1 cellular context compared by ENCODE assay signal in the genomic region with DNA sequence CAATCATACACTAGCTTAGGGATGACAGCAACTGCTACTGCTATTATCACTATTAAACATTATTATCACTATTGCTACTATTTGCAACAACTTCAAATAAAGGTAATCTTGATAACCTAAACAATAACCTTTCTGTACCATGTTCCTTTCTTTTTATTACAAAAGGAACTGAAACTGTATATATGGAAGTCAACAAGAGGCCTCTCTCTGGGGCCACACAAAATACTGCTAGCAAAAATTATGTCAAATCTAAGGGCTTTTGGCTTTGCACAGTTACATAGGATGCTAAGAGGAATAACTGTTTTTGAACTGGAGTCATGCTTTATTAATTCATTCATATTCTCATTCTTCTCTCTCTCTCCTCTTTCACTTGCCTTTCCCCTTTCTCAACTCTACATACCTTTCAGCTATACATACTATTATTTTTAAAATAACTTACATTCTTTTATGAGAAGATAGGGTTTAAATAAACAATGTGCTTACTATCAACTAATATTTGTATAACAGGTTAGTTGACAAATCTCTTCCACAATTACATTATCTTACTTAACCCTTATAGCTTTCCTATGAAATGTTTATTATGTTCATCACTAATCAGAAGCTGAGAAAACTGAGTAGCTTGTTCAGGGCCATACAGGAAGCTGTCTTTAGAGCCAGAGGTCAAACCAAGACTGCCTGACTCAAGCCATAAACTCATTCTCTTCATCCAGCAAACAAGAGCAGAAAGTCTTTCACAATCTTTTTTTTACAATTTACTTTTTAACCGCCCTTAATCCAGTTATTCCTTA.
TF ChIP-seq lines count a peak whose summit lies in the region.

No MANE protein-coding gene starts in this region.

TF ChIP-seq in HepG2, 621 proteins besides CTCF, POLR2A, EP300 and RAD21 (continues in another document):
- TF ChIP-seq, protein P1, sequence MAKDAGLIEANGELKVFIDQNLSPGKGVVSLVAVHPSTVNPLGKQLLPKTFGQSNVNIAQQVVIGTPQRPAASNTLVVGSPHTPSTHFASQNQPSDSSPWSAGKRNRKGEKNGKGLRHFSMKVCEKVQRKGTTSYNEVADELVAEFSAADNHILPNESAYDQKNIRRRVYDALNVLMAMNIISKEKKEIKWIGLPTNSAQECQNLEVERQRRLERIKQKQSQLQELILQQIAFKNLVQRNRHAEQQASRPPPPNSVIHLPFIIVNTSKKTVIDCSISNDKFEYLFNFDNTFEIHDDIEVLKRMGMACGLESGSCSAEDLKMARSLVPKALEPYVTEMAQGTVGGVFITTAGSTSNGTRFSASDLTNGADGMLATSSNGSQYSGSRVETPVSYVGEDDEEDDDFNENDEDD (CRISPR knock-in tag; IDR thresholded peaks at IDR 0.05; ENCODE audit: borderline replicate concordance), result no peak
- TF ChIP-seq TEAD3 (CRISPR knock-in tag; optimal IDR thresholded peaks at IDR 0.05; ENCODE audit: borderline replicate concordance) (no peak), KMT2B (CRISPR knock-in tag; IDR thresholded peaks at IDR 0.05) (no peak), PHF20 (CRISPR knock-in tag; IDR thresholded peaks at IDR 0.05) (no peak), ZNF792 (CRISPR knock-in tag; IDR thresholded peaks at IDR 0.05) (no peak), TBX2 (CRISPR knock-in tag; IDR thresholded peaks at IDR 0.05; ENCODE audit: borderline replicate concordance) (no peak), ZNF17 (CRISPR knock-in tag; IDR thresholded peaks at IDR 0.05) (no peak), ZNF317 (CRISPR knock-in tag; IDR thresholded peaks at IDR 0.05) (no peak), ZNF83 (CRISPR knock-in tag; IDR thresholded peaks at IDR 0.05; ENCODE audit: borderline replicate concordance) (no peak), ZC3H13 (CRISPR knock-in tag; IDR thresholded peaks at IDR 0.05) (no peak), ZNF737 (CRISPR knock-in tag; IDR thresholded peaks at IDR 0.05; ENCODE audit: borderline replicate concordance) (no peak), RARA (CRISPR knock-in tag; IDR thresholded peaks at IDR 0.05) (no peak), SMAD1 (CRISPR knock-in tag; IDR thresholded peaks at IDR 0.05; ENCODE audit: borderline replicate concordance, low read depth) (no peak), MIER3 (CRISPR knock-in tag; IDR thresholded peaks at IDR 0.05; ENCODE audit: borderline replicate concordance) (no peak), NCOA2 (CRISPR knock-in tag; IDR thresholded peaks at IDR 0.05) (0 out of 2 replicates have a peak, but pooled peaks have one; percentile 4), KDM4B (CRISPR knock-in tag; IDR thresholded peaks at IDR 0.05) (no peak), GFI1 (CRISPR knock-in tag; IDR thresholded peaks at IDR 0.05; ENCODE audit: borderline replicate concordance) (0 out of 2 replicates have a peak, but pooled peaks have one; percentile 27), ZNF282 (IDR thresholded peaks at IDR 0.05; ENCODE audit: partially characterized antibody) (no peak), BHLHE40 (IDR thresholded peaks at IDR 0.05; ENCODE audit: low read length) (no peak), ARNT (IDR thresholded peaks at IDR 0.05) (no peak), CREM (IDR thresholded peaks at IDR 0.05) (no peak), CREM (CRISPR knock-in tag; IDR thresholded peaks at IDR 0.05) (no peak), CHCHD3 (CRISPR knock-in tag; IDR thresholded peaks at IDR 0.05) (no peak), NR2F6 (IDR thresholded peaks at IDR 0.05) (peak; percentile 25), NR2F6 (CRISPR knock-in tag; IDR thresholded peaks at IDR 0.05) (0 out of 2 replicates have a peak, but pooled peaks have one; percentile 24)
- TF ChIP-seq, protein P2, sequence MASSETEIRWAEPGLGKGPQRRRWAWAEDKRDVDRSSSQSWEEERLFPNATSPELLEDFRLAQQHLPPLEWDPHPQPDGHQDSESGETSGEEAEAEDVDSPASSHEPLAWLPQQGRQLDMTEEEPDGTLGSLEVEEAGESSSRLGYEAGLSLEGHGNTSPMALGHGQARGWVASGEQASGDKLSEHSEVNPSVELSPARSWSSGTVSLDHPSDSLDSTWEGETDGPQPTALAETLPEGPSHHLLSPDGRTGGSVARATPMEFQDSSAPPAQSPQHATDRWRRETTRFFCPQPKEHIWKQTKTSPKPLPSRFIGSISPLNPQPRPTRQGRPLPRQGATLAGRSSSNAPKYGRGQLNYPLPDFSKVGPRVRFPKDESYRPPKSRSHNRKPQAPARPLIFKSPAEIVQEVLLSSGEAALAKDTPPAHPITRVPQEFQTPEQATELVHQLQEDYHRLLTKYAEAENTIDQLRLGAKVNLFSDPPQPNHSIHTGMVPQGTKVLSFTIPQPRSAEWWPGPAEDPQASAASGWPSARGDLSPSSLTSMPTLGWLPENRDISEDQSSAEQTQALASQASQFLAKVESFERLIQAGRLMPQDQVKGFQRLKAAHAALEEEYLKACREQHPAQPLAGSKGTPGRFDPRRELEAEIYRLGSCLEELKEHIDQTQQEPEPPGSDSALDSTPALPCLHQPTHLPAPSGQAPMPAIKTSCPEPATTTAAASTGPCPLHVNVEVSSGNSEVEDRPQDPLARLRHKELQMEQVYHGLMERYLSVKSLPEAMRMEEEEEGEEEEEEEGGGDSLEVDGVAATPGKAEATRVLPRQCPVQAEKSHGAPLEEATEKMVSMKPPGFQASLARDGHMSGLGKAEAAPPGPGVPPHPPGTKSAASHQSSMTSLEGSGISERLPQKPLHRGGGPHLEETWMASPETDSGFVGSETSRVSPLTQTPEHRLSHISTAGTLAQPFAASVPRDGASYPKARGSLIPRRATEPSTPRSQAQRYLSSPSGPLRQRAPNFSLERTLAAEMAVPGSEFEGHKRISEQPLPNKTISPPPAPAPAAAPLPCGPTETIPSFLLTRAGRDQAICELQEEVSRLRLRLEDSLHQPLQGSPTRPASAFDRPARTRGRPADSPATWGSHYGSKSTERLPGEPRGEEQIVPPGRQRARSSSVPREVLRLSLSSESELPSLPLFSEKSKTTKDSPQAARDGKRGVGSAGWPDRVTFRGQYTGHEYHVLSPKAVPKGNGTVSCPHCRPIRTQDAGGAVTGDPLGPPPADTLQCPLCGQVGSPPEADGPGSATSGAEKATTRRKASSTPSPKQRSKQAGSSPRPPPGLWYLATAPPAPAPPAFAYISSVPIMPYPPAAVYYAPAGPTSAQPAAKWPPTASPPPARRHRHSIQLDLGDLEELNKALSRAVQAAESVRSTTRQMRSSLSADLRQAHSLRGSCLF (CRISPR knock-in tag; IDR thresholded peaks at IDR 0.05; ENCODE audit: borderline replicate concordance), result no peak
- TF ChIP-seq, protein P3, sequence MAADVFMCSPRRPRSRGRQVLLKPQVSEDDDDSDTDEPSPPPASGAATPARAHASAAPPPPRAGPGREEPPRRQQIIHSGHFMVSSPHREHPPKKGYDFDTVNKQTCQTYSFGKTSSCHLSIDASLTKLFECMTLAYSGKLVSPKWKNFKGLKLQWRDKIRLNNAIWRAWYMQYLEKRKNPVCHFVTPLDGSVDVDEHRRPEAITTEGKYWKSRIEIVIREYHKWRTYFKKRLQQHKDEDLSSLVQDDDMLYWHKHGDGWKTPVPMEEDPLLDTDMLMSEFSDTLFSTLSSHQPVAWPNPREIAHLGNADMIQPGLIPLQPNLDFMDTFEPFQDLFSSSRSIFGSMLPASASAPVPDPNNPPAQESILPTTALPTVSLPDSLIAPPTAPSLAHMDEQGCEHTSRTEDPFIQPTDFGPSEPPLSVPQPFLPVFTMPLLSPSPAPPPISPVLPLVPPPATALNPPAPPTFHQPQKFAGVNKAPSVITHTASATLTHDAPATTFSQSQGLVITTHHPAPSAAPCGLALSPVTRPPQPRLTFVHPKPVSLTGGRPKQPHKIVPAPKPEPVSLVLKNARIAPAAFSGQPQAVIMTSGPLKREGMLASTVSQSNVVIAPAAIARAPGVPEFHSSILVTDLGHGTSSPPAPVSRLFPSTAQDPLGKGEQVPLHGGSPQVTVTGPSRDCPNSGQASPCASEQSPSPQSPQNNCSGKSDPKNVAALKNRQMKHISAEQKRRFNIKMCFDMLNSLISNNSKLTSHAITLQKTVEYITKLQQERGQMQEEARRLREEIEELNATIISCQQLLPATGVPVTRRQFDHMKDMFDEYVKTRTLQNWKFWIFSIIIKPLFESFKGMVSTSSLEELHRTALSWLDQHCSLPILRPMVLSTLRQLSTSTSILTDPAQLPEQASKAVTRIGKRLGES (CRISPR knock-in tag; IDR thresholded peaks at IDR 0.05; ENCODE audit: borderline replicate concordance), result no peak
- TF ChIP-seq, protein P4, sequence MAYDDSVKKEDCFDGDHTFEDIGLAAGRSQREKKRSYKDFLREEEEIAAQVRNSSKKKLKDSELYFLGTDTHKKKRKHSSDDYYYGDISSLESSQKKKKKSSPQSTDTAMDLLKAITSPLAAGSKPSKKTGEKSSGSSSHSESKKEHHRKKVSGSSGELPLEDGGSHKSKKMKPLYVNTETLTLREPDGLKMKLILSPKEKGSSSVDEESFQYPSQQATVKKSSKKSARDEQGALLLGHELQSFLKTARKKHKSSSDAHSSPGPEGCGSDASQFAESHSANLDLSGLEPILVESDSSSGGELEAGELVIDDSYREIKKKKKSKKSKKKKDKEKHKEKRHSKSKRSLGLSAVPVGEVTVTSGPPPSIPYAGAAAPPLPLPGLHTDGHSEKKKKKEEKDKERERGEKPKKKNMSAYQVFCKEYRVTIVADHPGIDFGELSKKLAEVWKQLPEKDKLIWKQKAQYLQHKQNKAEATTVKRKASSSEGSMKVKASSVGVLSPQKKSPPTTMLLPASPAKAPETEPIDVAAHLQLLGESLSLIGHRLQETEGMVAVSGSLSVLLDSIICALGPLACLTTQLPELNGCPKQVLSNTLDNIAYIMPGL (CRISPR knock-in tag; IDR thresholded peaks at IDR 0.05; ENCODE audit: borderline replicate concordance in 1 of 2, low read depth in 1 of 2), result 0 out of 4 replicates have a peak, but pooled peaks of 1 of the 2 experiments have one; percentile 8
- TF ChIP-seq, protein P5, sequence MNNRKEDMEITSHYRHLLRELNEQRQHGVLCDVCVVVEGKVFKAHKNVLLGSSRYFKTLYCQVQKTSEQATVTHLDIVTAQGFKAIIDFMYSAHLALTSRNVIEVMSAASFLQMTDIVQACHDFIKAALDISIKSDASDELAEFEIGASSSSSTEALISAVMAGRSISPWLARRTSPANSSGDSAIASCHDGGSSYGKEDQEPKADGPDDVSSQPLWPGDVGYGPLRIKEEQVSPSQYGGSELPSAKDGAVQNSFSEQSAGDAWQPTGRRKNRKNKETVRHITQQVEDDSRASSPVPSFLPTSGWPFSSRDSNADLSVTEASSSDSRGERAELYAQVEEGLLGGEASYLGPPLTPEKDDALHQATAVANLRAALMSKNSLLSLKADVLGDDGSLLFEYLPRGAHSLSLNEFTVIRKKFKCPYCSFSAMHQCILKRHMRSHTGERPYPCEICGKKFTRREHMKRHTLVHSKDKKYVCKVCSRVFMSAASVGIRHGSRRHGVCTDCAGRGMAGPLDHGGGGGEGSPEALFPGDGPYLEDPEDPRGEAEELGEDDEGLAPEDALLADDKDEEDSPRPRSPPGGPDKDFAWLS (CRISPR knock-in tag; IDR thresholded peaks at IDR 0.05; ENCODE audit: borderline replicate concordance), result no peak
- TF ChIP-seq, protein P6, sequence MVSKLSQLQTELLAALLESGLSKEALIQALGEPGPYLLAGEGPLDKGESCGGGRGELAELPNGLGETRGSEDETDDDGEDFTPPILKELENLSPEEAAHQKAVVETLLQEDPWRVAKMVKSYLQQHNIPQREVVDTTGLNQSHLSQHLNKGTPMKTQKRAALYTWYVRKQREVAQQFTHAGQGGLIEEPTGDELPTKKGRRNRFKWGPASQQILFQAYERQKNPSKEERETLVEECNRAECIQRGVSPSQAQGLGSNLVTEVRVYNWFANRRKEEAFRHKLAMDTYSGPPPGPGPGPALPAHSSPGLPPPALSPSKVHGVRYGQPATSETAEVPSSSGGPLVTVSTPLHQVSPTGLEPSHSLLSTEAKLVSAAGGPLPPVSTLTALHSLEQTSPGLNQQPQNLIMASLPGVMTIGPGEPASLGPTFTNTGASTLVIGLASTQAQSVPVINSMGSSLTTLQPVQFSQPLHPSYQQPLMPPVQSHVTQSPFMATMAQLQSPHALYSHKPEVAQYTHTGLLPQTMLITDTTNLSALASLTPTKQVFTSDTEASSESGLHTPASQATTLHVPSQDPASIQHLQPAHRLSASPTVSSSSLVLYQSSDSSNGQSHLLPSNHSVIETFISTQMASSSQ (IDR thresholded peaks at IDR 0.05; ENCODE audit: low read depth), result no peak
- TF ChIP-seq, protein P6 (CRISPR knock-in tag; IDR thresholded peaks at IDR 0.05; ENCODE audit: borderline replicate concordance), result no peak
- TF ChIP-seq, protein P7, sequence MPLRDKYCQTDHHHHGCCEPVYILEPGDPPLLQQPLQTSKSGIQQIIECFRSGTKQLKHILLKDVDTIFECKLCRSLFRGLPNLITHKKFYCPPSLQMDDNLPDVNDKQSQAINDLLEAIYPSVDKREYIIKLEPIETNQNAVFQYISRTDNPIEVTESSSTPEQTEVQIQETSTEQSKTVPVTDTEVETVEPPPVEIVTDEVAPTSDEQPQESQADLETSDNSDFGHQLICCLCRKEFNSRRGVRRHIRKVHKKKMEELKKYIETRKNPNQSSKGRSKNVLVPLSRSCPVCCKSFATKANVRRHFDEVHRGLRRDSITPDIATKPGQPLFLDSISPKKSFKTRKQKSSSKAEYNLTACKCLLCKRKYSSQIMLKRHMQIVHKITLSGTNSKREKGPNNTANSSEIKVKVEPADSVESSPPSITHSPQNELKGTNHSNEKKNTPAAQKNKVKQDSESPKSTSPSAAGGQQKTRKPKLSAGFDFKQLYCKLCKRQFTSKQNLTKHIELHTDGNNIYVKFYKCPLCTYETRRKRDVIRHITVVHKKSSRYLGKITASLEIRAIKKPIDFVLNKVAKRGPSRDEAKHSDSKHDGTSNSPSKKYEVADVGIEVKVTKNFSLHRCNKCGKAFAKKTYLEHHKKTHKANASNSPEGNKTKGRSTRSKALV (CRISPR knock-in tag; IDR thresholded peaks at IDR 0.05), result peak; percentile 52; the same call in 1 of the 2 replicates
